8 cellular contexts compared by ENCODE assay signal in genomic region chr6:16129623-16130243, GRCh38.
DNase-seq lines count a peak whose midpoint lies in the region; ATAC-seq and TF ChIP-seq lines count a peak whose summit lies in the region.

No MANE protein-coding gene starts in this region.

- H3K36me3 ChIP-seq in SK-N-MC (ENCODE audit: insufficient read depth, low read length) = peaks cover 44% of the 10 kb centered on the region

- H3K4me3 ChIP-seq in SK-N-MC (peak overlapping the region; percentile 79), cardiac fibroblast (replicated peaks in 1 of 2; ENCODE audit: low read depth in 2 of 2, low read length in 2 of 2) (peak overlapping the region; percentile 76 to 96)

- H3K27me3 ChIP-seq in layer of hippocampus (ENCODE audit: control insufficient read depth, insufficient read depth, low read length) = no peaks in the 10 kb centered on the region

- no peaks in the 10 kb centered on the region for H3K9me3 ChIP-seq in SK-N-MC (ENCODE audit: low read depth, low read length)

- H3K9ac ChIP-seq in SK-N-MC (ENCODE audit: insufficient read length) = peak overlapping the region; percentile 92

- ATAC-seq in HG03064 (IDR thresholded peaks at IDR 0.05; ENCODE audit: low read depth, unreplicated experiment) = peak; percentile 2

- DNase-seq in DMS79 (lab: John Stamatoyannopoulos, UW) (peak; percentile 10), SK-N-MC (ENCODE audit: low read depth, low spot score) (no peak), cardiac fibroblast (ENCODE audit: low read depth in 2 of 2) (peak in 1 of 2 donors; percentile 9), KG1 (lab: John Stamatoyannopoulos, UW) (no peak), hepatic stellate cell (ENCODE audit: low spot score) (no peak)
- peak; percentile 16 to 18 for DNase-seq in stimulated activated CD4-positive, alpha-beta T cell treated with anti-CD3 and anti-CD28 coated beads, Interleukin-4, amount 100 ng/mL, for 48 hours (ENCODE audit: low read depth in 2 of 2)

- no peak for TF ChIP-seq CTCF in cardiac fibroblast (IDR thresholded peaks at IDR 0.05; ENCODE audit: low read depth, low read length)

- H3K27ac ChIP-seq in SK-N-MC (peak overlapping the region; percentile 92), layer of hippocampus (ENCODE audit: low read depth, low read length) (peak overlapping the region; percentile 99)

Comparison
In these comparisons a context has a peak if more than half of its experiments do, and no peak if none do; other contexts are left out.
1. DNase-seq: peak in DMS79 (single experiment) and stimulated activated CD4-positive, alpha-beta T cell treated with anti-CD3 and anti-CD28 coated beads, Interleukin-4, amount 100 ng/mL, for 48 hours (2 of 2); none in SK-N-MC (single experiment), KG1 (single experiment) and hepatic stellate cell (single experiment).